9 cellular contexts compared by ENCODE assay signal in the genomic region with DNA sequence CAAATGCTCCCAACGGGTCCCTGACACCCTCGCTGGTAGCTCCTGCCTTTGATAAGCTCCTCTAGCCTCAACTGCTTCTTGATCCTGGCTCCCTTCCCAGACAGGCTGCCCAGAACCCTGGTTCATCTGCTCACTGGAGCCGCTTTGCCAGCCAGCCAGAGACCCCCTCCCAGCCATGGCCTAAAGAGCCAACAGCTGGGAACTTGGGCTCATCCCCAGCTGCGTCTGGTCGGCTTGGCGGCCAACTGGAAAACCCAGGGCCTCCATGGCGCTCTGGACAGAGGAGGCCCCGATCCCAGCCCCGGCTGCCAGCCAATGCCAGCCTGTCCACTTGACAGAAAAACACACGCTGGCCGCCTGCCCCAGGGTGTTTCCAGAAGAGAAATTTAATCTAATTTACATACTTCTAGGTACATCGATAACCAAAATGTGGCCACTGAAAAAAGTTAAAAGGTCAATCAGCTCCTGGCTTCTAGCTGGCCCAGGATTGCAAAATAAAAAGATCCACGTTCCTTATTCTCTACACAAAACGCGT. TPM values are rescaled to one million over a fixed set of nuclear protein-coding genes. Genes with fewer than 3 reads are reported as not detected.
DNase-seq lines count a peak whose midpoint lies in the region; ATAC-seq and TF ChIP-seq lines count a peak whose summit lies in the region.
"Had no signal": no experiment of that assay in that cellular context is flagged by ENCODE, and none has a peak within 500 bp of the region (broad histone marks: within the 10 kb centered on the region; RNA-seq: fewer than 3 reads in every experiment).

No MANE protein-coding gene starts in this region.

- H3K36me3 ChIP-seq in SK-N-MC (ENCODE audit: insufficient read depth, low read length), result peaks cover 52% of the 10 kb centered on the region
- H3K36me3 ChIP-seq in liver (ENCODE audit: control insufficient read depth in 4 of 4, insufficient read depth in 3 of 4, low read depth in 1 of 4, low read length in 3 of 4), result peaks cover 8 to 28% (median 13%) of the 10 kb centered on the region in 4 donors

- TF ChIP-seq CTCF in AG04450 (IDR thresholded peaks at IDR 0.05; ENCODE audit: low read depth, low read length), result no peak
- no peak for TF ChIP-seq CTCF in liver (IDR thresholded peaks at IDR 0.05; ENCODE audit: low read depth, low read length, missing input control)

- peaks cover 14 to 49% (median 39%) of the 10 kb centered on the region in 4 donors for H3K4me1 ChIP-seq in liver (ENCODE audit: control insufficient read depth in 4 of 4, insufficient read depth in 4 of 4, low read length in 3 of 4)

- H3K27me3 ChIP-seq in AG04450 (ENCODE audit: control insufficient read depth, insufficient read depth, low read length) (no peaks in the 10 kb centered on the region), liver (ENCODE audit: control insufficient read depth in 4 of 4, insufficient read depth in 4 of 4, low read length in 3 of 4) (no peaks in the 10 kb centered on the region)

- no peak overlapping the region for H3K4me3 ChIP-seq in AG04450 (ENCODE audit: low read depth, low read length)
- no peak overlapping the region for H3K4me3 ChIP-seq in SK-N-MC
- H3K4me3 ChIP-seq in liver (ENCODE audit: low read depth in 1 of 3, low read length in 3 of 3), result no peak overlapping the region

- ATAC-seq in GM21619 (IDR thresholded peaks at IDR 0.05; ENCODE audit: unreplicated experiment), result no peak
- ATAC-seq: naive thymus-derived CD4-positive, alpha-beta T cell had no signal

- CTCF ChIA-PET in AG04450 (lab: Charles Lee), result interaction anchor here (1.0 to 2.6 kb wide), 3 partner anchors 16 to 330 kb away, joined by 3 to 11 read pairs (median 10); no protein-coding TSS in a partner anchor

- WGBS in liver, result 35% methylated on average over 15 of the region's 15 CpGs

- H3K9me3 ChIP-seq in AG04450 (ENCODE audit: control insufficient read depth, insufficient read depth, low read length) (peaks cover 30% of the 10 kb centered on the region), SK-N-MC (ENCODE audit: low read depth, low read length) (peaks cover 6% of the 10 kb centered on the region; the same call in 1 of the 2 replicates), liver (ENCODE audit: control insufficient read depth in 4 of 4, low read length in 3 of 4) (no peaks in the 10 kb centered on the region)

- DNase-seq in AG04450 (ENCODE audit: low read depth, low spot score) (no peak), SK-N-MC (ENCODE audit: low read depth, low spot score) (no peak), EL (no peak)
- no peak for DNase-seq in central memory CD4-positive, alpha-beta T cell
- DNase-seq: cerebellar nuclear complex; naive thymus-derived CD4-positive, alpha-beta T cell; NCI-H526 had no signal

- H3K27ac ChIP-seq in AG04450 (ENCODE audit: low read depth, low read length), result peak overlapping the region; percentile 65
- peak overlapping the region; percentile 27 for H3K27ac ChIP-seq in SK-N-MC
- peak overlapping the region; percentile 59 to 73 for H3K27ac ChIP-seq in liver (ENCODE audit: low read depth in 1 of 2, low read length in 2 of 2)

- H3K9ac ChIP-seq in SK-N-MC (ENCODE audit: insufficient read length) (peak overlapping the region; percentile 45), liver (ENCODE audit: low read depth in 1 of 2, low read length in 2 of 2) (no peak overlapping the region)

- no peak for TF ChIP-seq RAD21 in liver (IDR thresholded peaks at IDR 0.05)

- POLR2A ChIA-PET in AG04450 (lab: Yijun Ruan, JAX), result interaction anchor here (0.5 to 0.9 kb wide), 3 partner anchors 12 to 123 kb away, joined by 3 to 4 read pairs (median 3); a partner anchor contains a TSS

TF ChIP-seq in liver, 16 proteins besides CTCF, POLR2A, EP300 and RAD21:
- TF ChIP-seq YY1 (IDR thresholded peaks at IDR 0.05) (peak; percentile 85), NR2F2 (IDR thresholded peaks at IDR 0.05) (peak; percentile 35), RXRA (IDR thresholded peaks at IDR 0.05) (peak; percentile 51 to 60), SP1 (IDR thresholded peaks at IDR 0.05) (peak; percentile 67), EGR1 (IDR thresholded peaks at IDR 0.05; ENCODE audit: low read depth in 2 of 2) (no peak), FOXA2 (IDR thresholded peaks at IDR 0.05) (no peak), HNF4A (conservative IDR thresholded peaks at IDR 0.05) (peak; percentile 43 to 55)
- TF ChIP-seq, protein P1, sequence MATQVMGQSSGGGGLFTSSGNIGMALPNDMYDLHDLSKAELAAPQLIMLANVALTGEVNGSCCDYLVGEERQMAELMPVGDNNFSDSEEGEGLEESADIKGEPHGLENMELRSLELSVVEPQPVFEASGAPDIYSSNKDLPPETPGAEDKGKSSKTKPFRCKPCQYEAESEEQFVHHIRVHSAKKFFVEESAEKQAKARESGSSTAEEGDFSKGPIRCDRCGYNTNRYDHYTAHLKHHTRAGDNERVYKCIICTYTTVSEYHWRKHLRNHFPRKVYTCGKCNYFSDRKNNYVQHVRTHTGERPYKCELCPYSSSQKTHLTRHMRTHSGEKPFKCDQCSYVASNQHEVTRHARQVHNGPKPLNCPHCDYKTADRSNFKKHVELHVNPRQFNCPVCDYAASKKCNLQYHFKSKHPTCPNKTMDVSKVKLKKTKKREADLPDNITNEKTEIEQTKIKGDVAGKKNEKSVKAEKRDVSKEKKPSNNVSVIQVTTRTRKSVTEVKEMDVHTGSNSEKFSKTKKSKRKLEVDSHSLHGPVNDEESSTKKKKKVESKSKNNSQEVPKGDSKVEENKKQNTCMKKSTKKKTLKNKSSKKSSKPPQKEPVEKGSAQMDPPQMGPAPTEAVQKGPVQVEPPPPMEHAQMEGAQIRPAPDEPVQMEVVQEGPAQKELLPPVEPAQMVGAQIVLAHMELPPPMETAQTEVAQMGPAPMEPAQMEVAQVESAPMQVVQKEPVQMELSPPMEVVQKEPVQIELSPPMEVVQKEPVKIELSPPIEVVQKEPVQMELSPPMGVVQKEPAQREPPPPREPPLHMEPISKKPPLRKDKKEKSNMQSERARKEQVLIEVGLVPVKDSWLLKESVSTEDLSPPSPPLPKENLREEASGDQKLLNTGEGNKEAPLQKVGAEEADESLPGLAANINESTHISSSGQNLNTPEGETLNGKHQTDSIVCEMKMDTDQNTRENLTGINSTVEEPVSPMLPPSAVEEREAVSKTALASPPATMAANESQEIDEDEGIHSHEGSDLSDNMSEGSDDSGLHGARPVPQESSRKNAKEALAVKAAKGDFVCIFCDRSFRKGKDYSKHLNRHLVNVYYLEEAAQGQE (IDR thresholded peaks at IDR 0.05), result peak; percentile 49

RNA-seq across cellular contexts. Expression of a gene that starts 3.0 kb away (rescaled TPM):
- polyA plus RNA-seq in AG04450 (2011; rRNA removed) (30.4 and 36.6 TPM in 2 replicates), liver (10 to 100 TPM; 16.4 to 20.5 TPM)
- polyA minus RNA-seq in AG04450 (2011; rRNA and poly(A)+ RNA removed), result 51.9 and 52.1 TPM in 2 replicates
- 10 to 100 TPM; 65.3 to 67.1 TPM for total RNA-seq in liver

RNA-seq across cellular contexts. Expression of a gene that starts 28.0 kb away (rescaled TPM):
- polyA plus RNA-seq in AG04450 (2011; rRNA removed), result 5.8 and 9.1 TPM in 2 replicates
- 3.4 and 3.9 TPM in 2 replicates for polyA minus RNA-seq in AG04450 (2011; rRNA and poly(A)+ RNA removed)
- 1 to 10 TPM; 7.5 to 9.6 TPM for total RNA-seq in liver
- 10 to 100 TPM in 1 of 2 donors, 1 to 10 TPM in 1; 3.8 to 12.7 TPM for polyA plus RNA-seq in liver

RNA-seq across cellular contexts. Expression of a gene that starts 42.2 kb away (rescaled TPM):
- polyA plus RNA-seq in AG04450 (2011; rRNA removed) (11.7 and 12.4 TPM in 2 replicates), liver (1 to 10 TPM; 7.5 to 7.7 TPM)
- polyA minus RNA-seq in AG04450 (2011; rRNA and poly(A)+ RNA removed), result 7.6 and 9.5 TPM in 2 replicates
- 10 to 100 TPM; 12.0 to 12.4 TPM for total RNA-seq in liver

RNA-seq across cellular contexts. Expression of a gene that starts 42.6 kb away (rescaled TPM):
- polyA plus RNA-seq in AG04450 (2011; rRNA removed), result 0.04 and 0.21 TPM in 2 replicates
- polyA minus RNA-seq in AG04450 (2011; rRNA and poly(A)+ RNA removed), result not detected in 2 replicates
- total RNA-seq in liver, result 1 to 10 TPM; 1.3 to 1.5 TPM
- polyA plus RNA-seq in liver, result under 1 TPM; 0.76 to 0.91 TPM

RNA-seq across cellular contexts. Expression of a gene that starts 57.5 kb away (rescaled TPM):
- polyA plus RNA-seq in AG04450 (2011; rRNA removed), result not detected in 2 replicates
- polyA minus RNA-seq in AG04450 (2011; rRNA and poly(A)+ RNA removed), result not detected in 2 replicates
- 10 to 100 TPM in 1 of 2 donors, 1 to 10 TPM in 1; 9.9 to 68.5 TPM for total RNA-seq in liver
- polyA plus RNA-seq in liver, result 100 to 1,000 TPM; 116 to 134 TPM
